15 cellular contexts compared by ENCODE assay signal in the genomic region with DNA sequence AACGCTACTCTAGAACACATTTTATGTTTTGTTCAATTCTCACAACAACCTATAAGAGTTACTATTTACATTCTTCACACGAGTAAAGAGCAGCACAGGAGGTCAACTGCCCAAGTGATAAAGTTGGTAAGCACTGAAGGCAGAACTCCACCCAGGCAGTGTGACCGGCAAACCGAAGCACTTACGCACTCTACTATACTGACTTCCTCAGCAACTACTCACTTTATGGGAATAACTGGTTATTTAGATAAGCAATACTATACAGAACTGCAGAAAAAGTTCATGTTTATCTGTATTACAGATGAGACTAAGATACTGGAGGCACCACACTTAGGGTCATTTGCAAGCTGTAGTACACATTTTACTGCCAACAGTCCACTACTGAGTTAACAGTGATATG. TPM values are rescaled to one million over a fixed set of nuclear protein-coding genes. Genes with fewer than 3 reads are reported as not detected.
DNase-seq lines count a peak whose midpoint lies in the region; ATAC-seq, FAIRE-seq and TF ChIP-seq lines count a peak whose summit lies in the region.
"Had no signal": no experiment of that assay in that cellular context is flagged by ENCODE, and none has a peak within 500 bp of the region (broad histone marks: within the 10 kb centered on the region; RNA-seq: fewer than 3 reads in every experiment).

No MANE protein-coding gene starts in this region.

- H3K4me1 ChIP-seq in hepatocyte (ENCODE audit: insufficient read depth): peaks cover 11% of the 10 kb centered on the region
- H3K4me1 ChIP-seq in small intestine (ENCODE audit: control insufficient read depth in 2 of 2, insufficient read depth in 1 of 2, low read depth in 1 of 2, low read length in 1 of 2): peaks cover 2 to 14% of the 10 kb centered on the region in 2 donors
- H3K4me1 ChIP-seq in GM23338 (ENCODE audit: insufficient read depth): peaks cover 64% of the 10 kb centered on the region

- 27% methylated on average over 5 of the region's 5 CpGs for WGBS in hepatocyte (ENCODE audit: low lambda C conversion rate, missing lambda C conversion rate)
- WGBS in small intestine, 3 donors: 39 to 42% (median 40%) methylated on average over 5 of the region's 5 CpGs

- no peaks in the 10 kb centered on the region for H3F3A ChIP-seq in GM23338 (replicated peaks; ENCODE audit: low read depth)

- no peaks in the 10 kb centered on the region for H3K27me3 ChIP-seq in hepatocyte
- H3K27me3 ChIP-seq in small intestine (ENCODE audit: control insufficient read depth in 2 of 2, insufficient read depth in 2 of 2, low read length in 2 of 2): no peaks in the 10 kb centered on the region
- H3K27me3 ChIP-seq in GM23338 (ENCODE audit: insufficient read depth): no peaks in the 10 kb centered on the region
- H3K27me3 ChIP-seq: neutrophil had no signal

- peak overlapping the region; percentile 33 for H3K27ac Mint-ChIP-seq in activated T-helper 17 cell treated with anti-CD3 and anti-CD28 coated beads, Interleukin-2, amount 50 U/mL, for 72 hours
- H3K27ac Mint-ChIP-seq in GM23338: no peak overlapping the region; the same call in 1 of the 2 replicates

- H4K20me1 ChIP-seq in hepatocyte (ENCODE audit: insufficient read depth, poor library complexity, severe bottlenecking) (peaks cover 58% of the 10 kb centered on the region), GM23338 (replicated peaks; ENCODE audit: insufficient read depth) (peaks cover 76% of the 10 kb centered on the region)

- H3K9me2 ChIP-seq in hepatocyte (replicated peaks; ENCODE audit: insufficient read depth) (no peaks in the 10 kb centered on the region), GM23338 (ENCODE audit: insufficient read depth) (no peaks in the 10 kb centered on the region)

- H2AFZ ChIP-seq in hepatocyte (no peak overlapping the region), GM23338 (no peak overlapping the region)

- TF ChIP-seq CTCF in hepatocyte (IDR thresholded peaks at IDR 0.05; ENCODE audit: poor library complexity): no peak
- TF ChIP-seq CTCF in GM23338 (conservative IDR thresholded peaks at IDR 0.05; ENCODE audit: low read depth in 2 of 2): no peak

- DNase-seq in hepatocyte (ENCODE audit: low spot score) (peak; percentile 48), small intestine (peak; percentile 33), GM23338 (ENCODE audit: low spot score) (no peak), NCI-H2227 treated with DMSO at 0.1 percent for 48 hours (lab: John Stamatoyannopoulos, UW) (no peak), NCI-H1105 (lab: John Stamatoyannopoulos, UW) (no peak), DMS53 treated with DMSO at 0.1 percent for 48 hours (lab: John Stamatoyannopoulos, UW; ENCODE audit: unreplicated experiment) (no peak)
- DNase-seq: DMS 273 treated with DMSO at 0.1 percent for 48 hours; NCI-H2171 treated with DMSO at 0.1 percent for 48 hours; stimulated activated CD4-positive, alpha-beta T cell treated with anti-CD3 and anti-CD28 coated beads, Interleukin-2, amount 100 ng/mL, for 24 hours; stimulated activated naive CD4-positive, alpha-beta T cell treated with Interleukin-2 at 50 U/mL for 16 hours had no signal

- H3K4me3 Mint-ChIP-seq in activated T-helper 17 cell treated with anti-CD3 and anti-CD28 coated beads, Interleukin-2, amount 50 U/mL, for 72 hours: peak overlapping the region; percentile 15
- H3K4me3 Mint-ChIP-seq in GM23338: no peak overlapping the region

- H3K36me3 Mint-ChIP-seq in activated T-helper 17 cell treated with anti-CD3 and anti-CD28 coated beads, Interleukin-2, amount 50 U/mL, for 72 hours (ENCODE audit: low read depth): peaks cover 57% of the 10 kb centered on the region
- peaks cover 16% of the 10 kb centered on the region; the same call in 2 of the 3 replicates for H3K36me3 Mint-ChIP-seq in GM23338 (ENCODE audit: low read depth)

- H3K27ac ChIP-seq in hepatocyte (peak overlapping the region; percentile 19), small intestine (ENCODE audit: low read depth in 1 of 2, low read length in 1 of 2) (no peak overlapping the region), GM23338 (ENCODE audit: low read depth) (no peak overlapping the region)
- H3K27ac ChIP-seq: KMS-11, neutrophil had no signal

- ATAC-seq in GM18907 (IDR thresholded peaks at IDR 0.05; ENCODE audit: unreplicated experiment): peak; percentile 32
- no peak for ATAC-seq in activated T-helper 17 cell treated with anti-CD3 and anti-CD28 coated beads, Interleukin-2, amount 50 U/mL, for 72 hours (replicated peaks)
- no peak for ATAC-seq in GM23338
- ATAC-seq: Panc1 had no signal

- no peaks in the 10 kb centered on the region for H3K27me3 Mint-ChIP-seq in activated T-helper 17 cell treated with anti-CD3 and anti-CD28 coated beads, Interleukin-2, amount 50 U/mL, for 72 hours
- H3K27me3 Mint-ChIP-seq in GM23338 (ENCODE audit: insufficient read depth, low read depth, poor library complexity): peaks cover 16% of the 10 kb centered on the region

- FAIRE-seq in small intestine (lab: Jason Lieb, UNC): no peak

- H3K4me2 ChIP-seq in hepatocyte: peak overlapping the region; percentile 63
- no peak overlapping the region for H3K4me2 ChIP-seq in GM23338
- H3K4me2 ChIP-seq: KMS-11 had no signal

- H3K4me1 Mint-ChIP-seq in activated T-helper 17 cell treated with anti-CD3 and anti-CD28 coated beads, Interleukin-2, amount 50 U/mL, for 72 hours: peaks cover 71% of the 10 kb centered on the region
- H3K4me1 Mint-ChIP-seq in GM23338: peaks cover 60% of the 10 kb centered on the region

- H3K9me3 ChIP-seq in hepatocyte (ENCODE audit: low read depth): no peaks in the 10 kb centered on the region
- no peaks in the 10 kb centered on the region for H3K9me3 ChIP-seq in small intestine (ENCODE audit: control insufficient read depth, low read depth)
- H3K9me3 ChIP-seq: neutrophil had no signal

- peaks cover 90% of the 10 kb centered on the region for H3K79me2 ChIP-seq in hepatocyte
- H3K79me2 ChIP-seq in GM23338 (replicated peaks; ENCODE audit: insufficient read depth): peaks cover 100% of the 10 kb centered on the region

- H3K36me3 ChIP-seq in hepatocyte (replicated peaks; ENCODE audit: insufficient read depth, low read depth): no peaks in the 10 kb centered on the region
- H3K36me3 ChIP-seq in small intestine (ENCODE audit: control insufficient read depth in 2 of 2, insufficient read depth in 2 of 2, low read length in 2 of 2): no peaks in the 10 kb centered on the region
- no peaks in the 10 kb centered on the region for H3K36me3 ChIP-seq in GM23338 (ENCODE audit: insufficient read depth)
- H3K36me3 ChIP-seq: neutrophil had no signal

- H3K9me3 Mint-ChIP-seq in activated T-helper 17 cell treated with anti-CD3 and anti-CD28 coated beads, Interleukin-2, amount 50 U/mL, for 72 hours: no peaks in the 10 kb centered on the region
- H3K9me3 Mint-ChIP-seq in GM23338: no peaks in the 10 kb centered on the region; the same call in 2 of the 3 replicates

- no peak overlapping the region for H3K4me3 ChIP-seq in hepatocyte
- no peak overlapping the region for H3K4me3 ChIP-seq in small intestine (ENCODE audit: low read depth in 1 of 2, low read length in 2 of 2)
- H3K4me3 ChIP-seq in GM23338: no peak overlapping the region

TF ChIP-seq in GM23338, 12 proteins besides CTCF, POLR2A, EP300 and RAD21 (continues in another document):
- TF ChIP-seq ZNF114 (CRISPR knock-in tag; IDR thresholded peaks at IDR 0.05): no peak
- no peak for TF ChIP-seq EZH2phosphoT487 (IDR thresholded peaks at IDR 0.05; ENCODE audit: unreplicated experiment)
- no peak for TF ChIP-seq NANOG (IDR thresholded peaks at IDR 0.05; ENCODE audit: borderline replicate concordance)
- TF ChIP-seq POLR2AphosphoS5 (IDR thresholded peaks at IDR 0.05; ENCODE audit: low read depth): no peak
- no peak for TF ChIP-seq EZH2 (IDR thresholded peaks at IDR 0.05; ENCODE audit: low read depth, unreplicated experiment)

RNA-seq across cellular contexts. Expression of gene FOXO1, which starts 28.8 kb away (rescaled TPM):
- 10 to 100 TPM; 32.0 to 48.9 TPM for total RNA-seq in activated T-helper 17 cell treated with anti-CD3 and anti-CD28 coated beads, Interleukin-2, amount 50 U/mL, for 72 hours
- total RNA-seq in hepatocyte: 26.5 and 30.3 TPM in 2 replicates
- polyA plus RNA-seq in hepatocyte (35.2 and 48.3 TPM in 2 replicates), small intestine (1 to 10 TPM; 4.0 to 9.0 (median 5.1) TPM), GM23338 (2016; fragmentation: Nextera tagmentation; extraction: Ambion mirVana) (32.1 and 32.4 TPM in 2 replicates)
- total RNA-seq in GM23338 (2014; rRNA removed; shearing (Covaris generic)): 66.2 and 68.0 TPM in 2 replicates

Comparison
In these comparisons a context has a peak if more than half of its experiments do, and no peak if none do; other contexts are left out.
1. DNase-seq: peak in hepatocyte (single experiment) and small intestine (single experiment); none in GM23338 (single experiment), NCI-H2227 treated with DMSO at 0.1 percent for 48 hours (single experiment), NCI-H1105 (single experiment) and DMS53 treated with DMSO at 0.1 percent for 48 hours (single experiment).